In the genomic region with DNA sequence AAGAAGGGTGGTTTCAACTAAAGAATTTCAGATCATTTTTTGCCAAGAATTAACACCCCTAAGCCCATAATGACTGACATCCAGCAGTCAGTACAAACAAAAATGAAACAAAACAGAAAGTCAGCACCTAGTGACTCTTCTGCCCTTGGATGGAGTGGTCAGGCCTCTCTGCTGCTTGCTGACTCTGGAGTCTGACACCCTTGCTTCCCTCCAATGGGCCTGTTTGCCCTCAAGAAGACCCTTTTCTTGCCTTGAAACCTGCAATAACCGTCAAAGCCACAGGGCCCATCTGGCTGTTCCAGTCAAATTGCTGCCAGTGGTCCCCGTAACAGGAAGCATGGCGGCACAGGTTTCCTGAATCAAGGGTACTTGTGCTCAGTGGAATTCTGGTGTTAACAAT, we compare ENCODE assay signal across 11 cellular contexts. TPM values are rescaled to one million over a fixed set of nuclear protein-coding genes. Genes with fewer than 3 reads are reported as not detected.
DNase-seq lines count a peak whose midpoint lies in the region; ATAC-seq and TF ChIP-seq lines count a peak whose summit lies in the region.
"Had no signal": no experiment of that assay in that cellular context is flagged by ENCODE, and none has a peak within 500 bp of the region (broad histone marks: within the 10 kb centered on the region; RNA-seq: fewer than 3 reads in every experiment).

No MANE protein-coding gene starts in this region.

- H3K36me3 ChIP-seq in BE2C = no peaks in the 10 kb centered on the region
- H3K36me3 ChIP-seq: brain microvascular endothelial cell had no signal

- no peaks in the 10 kb centered on the region for H3K9me3 ChIP-seq in BE2C

- H3K4me3 Mint-ChIP-seq in central memory CD8-positive, alpha-beta T cell = no peak overlapping the region

- no peak for DNase-seq in central memory CD8-positive, alpha-beta T cell (ENCODE audit: low spot score in 2 of 2)
- DNase-seq in globus pallidus (ENCODE audit: low spot score) = no peak
- DNase-seq in BE2C = no peak
- no peak for DNase-seq in DMS114 treated with DMSO at 0.1 percent for 48 hours (lab: John Stamatoyannopoulos, UW; ENCODE audit: unreplicated experiment)
- DNase-seq: brain microvascular endothelial cell, GM23248 had no signal

- no peak for TF ChIP-seq CTCF in BE2C (IDR thresholded peaks at IDR 0.05; ENCODE audit: low read depth, low read length)

- peak; percentile 23 for ATAC-seq in GM19324 (IDR thresholded peaks at IDR 0.05; ENCODE audit: low FRiP score, unreplicated experiment)
- ATAC-seq in HG03432 (IDR thresholded peaks at IDR 0.05; ENCODE audit: unreplicated experiment) = peak; percentile 16
- ATAC-seq in central memory CD8-positive, alpha-beta T cell (replicated peaks; ENCODE audit: extremely low read depth, poor library complexity, severe bottlenecking) = no peak
- ATAC-seq in HG02852 (IDR thresholded peaks at IDR 0.05; ENCODE audit: unreplicated experiment) = no peak

- H3K4me3 ChIP-seq in GM08714 (ENCODE audit: low read length) (peak overlapping the region; percentile 50), BE2C (ENCODE audit: low read depth, low read length) (no peak overlapping the region)
- H3K4me3 ChIP-seq: GM23248 had no signal

- H3K36me3 Mint-ChIP-seq in central memory CD8-positive, alpha-beta T cell (ENCODE audit: insufficient read depth) = no peaks in the 10 kb centered on the region
- H3K36me3 Mint-ChIP-seq: CD4-positive, CD25-positive, alpha-beta regulatory T cell had no signal

- H3K27ac Mint-ChIP-seq in central memory CD8-positive, alpha-beta T cell (ENCODE audit: low read depth) = peak overlapping the region; percentile 80

- peaks cover 16% of the 10 kb centered on the region for H3K4me1 Mint-ChIP-seq in central memory CD8-positive, alpha-beta T cell

- H3K27me3 Mint-ChIP-seq in central memory CD8-positive, alpha-beta T cell = no peaks in the 10 kb centered on the region
- H3K27me3 Mint-ChIP-seq: CD4-positive, CD25-positive, alpha-beta regulatory T cell had no signal

- no peaks in the 10 kb centered on the region for H3K4me1 ChIP-seq in BE2C

- no peaks in the 10 kb centered on the region for H3K9me3 Mint-ChIP-seq in central memory CD8-positive, alpha-beta T cell

- H3K27me3 ChIP-seq in BE2C = no peaks in the 10 kb centered on the region
- H3K27me3 ChIP-seq: brain microvascular endothelial cell had no signal

RNA-seq across cellular contexts. Expression of a gene that starts 27.2 kb away (rescaled TPM):
- not detected for polyA plus RNA-seq in BE2C (2012; ENCODE audit: insufficient read depth, insufficient read length, low read depth)
- polyA plus RNA-seq: GM23248 had no signal

Comparison
In these comparisons a context has a peak if more than half of its experiments do, and no peak if none do; other contexts are left out.
1. ATAC-seq: peak in GM19324 (single experiment) and HG03432 (single experiment); none in central memory CD8-positive, alpha-beta T cell (single experiment) and HG02852 (single experiment).